28 cellular contexts compared by ENCODE assay signal in genomic region chr16:75529959-75530358, GRCh38. TPM values are rescaled to one million over a fixed set of nuclear protein-coding genes. Genes with fewer than 3 reads are reported as not detected.
"Had no signal": no experiment of that assay in that cellular context is flagged by ENCODE, and none has a peak within 500 bp of the region (broad histone marks: within the 10 kb centered on the region; RNA-seq: fewer than 3 reads in every experiment).

No MANE protein-coding gene starts in this region.

- H3K27me3 Mint-ChIP-seq: stimulated activated memory B cell treated with anti-CD40 and anti-IgM and Interleukin-4, amounts not matched to agents 10 μg/mL and 1 μg/mL and 100 μg/mL, for 72 hours had no signal

- H3K27me3 ChIP-seq: heart left ventricle, neutrophil, ovary, sigmoid colon, spleen, thyroid gland, transverse colon, upper lobe of left lung had no signal

- H3K4me3 Mint-ChIP-seq: immature natural killer cell; memory B cell; naive thymus-derived CD8-positive, alpha-beta T cell; nephron; neural crest cell; stimulated activated memory B cell treated with anti-CD40 and anti-IgM and Interleukin-4, amounts not matched to agents 10 μg/mL and 1 μg/mL and 100 μg/mL, for 72 hours; stimulated activated naive CD8-positive, alpha-beta T cell treated with anti-CD3 and anti-CD28 coated beads, Interleukin-15, amount 100 ng/mL, for 72 hours had no signal

- H3K4me3 ChIP-seq: heart left ventricle, left ventricle myocardium inferior, ovary, prostate gland, sigmoid colon, spleen, thyroid gland, transverse colon, upper lobe of left lung had no signal

- H3K27ac Mint-ChIP-seq: immature natural killer cell; memory B cell; naive thymus-derived CD8-positive, alpha-beta T cell; nephron; stimulated activated memory B cell treated with anti-CD40 and anti-IgM and Interleukin-4, amounts not matched to agents 10 μg/mL and 1 μg/mL and 100 μg/mL, for 72 hours; stimulated activated naive CD8-positive, alpha-beta T cell treated with anti-CD3 and anti-CD28 coated beads, Interleukin-15, amount 100 ng/mL, for 72 hours had no signal

- H3K9me3 Mint-ChIP-seq: immature natural killer cell; memory B cell; naive thymus-derived CD8-positive, alpha-beta T cell; nephron; neural crest cell; stimulated activated memory B cell treated with anti-CD40 and anti-IgM and Interleukin-4, amounts not matched to agents 10 μg/mL and 1 μg/mL and 100 μg/mL, for 72 hours; stimulated activated naive CD8-positive, alpha-beta T cell treated with anti-CD3 and anti-CD28 coated beads, Interleukin-15, amount 100 ng/mL, for 72 hours had no signal

- ATAC-seq: naive thymus-derived CD8-positive, alpha-beta T cell; right cardiac atrium; stimulated activated memory B cell treated with anti-CD40 and anti-IgM and Interleukin-4, amounts not matched to agents 10 μg/mL and 1 μg/mL and 100 μg/mL, for 72 hours had no signal

- H3K9me3 ChIP-seq: heart left ventricle, left ventricle myocardium inferior, neutrophil, ovary, prostate gland, sigmoid colon, spleen, thyroid gland, transverse colon, upper lobe of left lung had no signal

- H3K4me1 ChIP-seq: heart left ventricle, left ventricle myocardium inferior, prostate gland, sigmoid colon, spleen, thyroid gland, upper lobe of left lung had no signal

- H3K36me3 Mint-ChIP-seq: immature natural killer cell; memory B cell; naive thymus-derived CD8-positive, alpha-beta T cell; stimulated activated memory B cell treated with anti-CD40 and anti-IgM and Interleukin-4, amounts not matched to agents 10 μg/mL and 1 μg/mL and 100 μg/mL, for 72 hours had no signal

- DNase-seq: heart left ventricle; hypothalamus; immature natural killer cell; left ventricle myocardium inferior; naive thymus-derived CD8-positive, alpha-beta T cell; occipital lobe; ovary; retina; right cardiac atrium; sigmoid colon; small intestine; spleen; stimulated activated CD4-positive, alpha-beta T cell treated with anti-CD3 and anti-CD28 coated beads, Interleukin-4, amount 100 ng/mL, for 4 hours; stimulated activated CD8-positive, alpha-beta memory T cell treated with anti-CD3 and anti-CD28 coated beads, Interleukin-4, amount 100 ng/mL, for 48 hours; stimulated activated naive CD4-positive, alpha-beta T cell treated with Interleukin-2 at 50 U/mL for 16 hours; stimulated activated naive CD8-positive, alpha-beta T cell treated with anti-CD3 and anti-CD28 coated beads, Interleukin-15, amount 100 ng/mL, for 72 hours; substantia nigra; thyroid gland; transverse colon had no signal

- H3K27ac ChIP-seq: heart left ventricle, left ventricle myocardium inferior, neutrophil, ovary, prostate gland, sigmoid colon, spleen, thyroid gland, transverse colon, upper lobe of left lung had no signal

- H3K36me3 ChIP-seq: heart left ventricle, left ventricle myocardium inferior, neutrophil, ovary, prostate gland, sigmoid colon, spleen, thyroid gland, transverse colon, upper lobe of left lung had no signal

- H3K4me1 Mint-ChIP-seq: immature natural killer cell; memory B cell; naive thymus-derived CD8-positive, alpha-beta T cell; nephron; neural crest cell; stimulated activated memory B cell treated with anti-CD40 and anti-IgM and Interleukin-4, amounts not matched to agents 10 μg/mL and 1 μg/mL and 100 μg/mL, for 72 hours; stimulated activated naive CD8-positive, alpha-beta T cell treated with anti-CD3 and anti-CD28 coated beads, Interleukin-15, amount 100 ng/mL, for 72 hours had no signal

RNA-seq across cellular contexts. Expression of gene CHST5, which starts 5.9 kb away (rescaled TPM):
- total RNA-seq: kidney epithelial cell; lung microvascular endothelial cell; naive thymus-derived CD8-positive, alpha-beta T cell had no signal
- polyA plus RNA-seq: immature natural killer cell; naive thymus-derived CD8-positive, alpha-beta T cell had no signal

RNA-seq across cellular contexts. Expression of gene CHST6, which starts 34.7 kb away (rescaled TPM):
- total RNA-seq: naive thymus-derived CD8-positive, alpha-beta T cell had no signal
- polyA plus RNA-seq: immature natural killer cell; naive thymus-derived CD8-positive, alpha-beta T cell had no signal
